ENCODE assay signal across 8 cellular contexts in the genomic region with DNA sequence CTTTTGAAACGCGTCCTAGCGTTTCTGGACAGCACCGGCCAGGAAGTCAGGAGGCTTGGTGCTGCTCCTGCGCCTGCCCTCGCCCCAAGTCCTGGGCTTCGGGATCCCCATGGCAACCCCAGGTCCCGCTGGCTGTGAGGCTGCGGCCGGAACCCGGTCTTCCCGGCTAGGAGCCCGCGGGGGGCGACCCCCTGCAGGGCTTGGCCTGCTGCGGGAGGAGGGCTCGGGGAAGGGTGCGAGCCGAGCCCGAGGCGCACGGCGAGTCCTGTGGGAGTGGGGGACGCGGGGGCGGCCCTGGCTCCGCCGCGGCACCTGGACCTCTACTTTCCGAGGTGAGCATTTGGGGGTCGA. TPM values are rescaled to one million over a fixed set of nuclear protein-coding genes. Genes with fewer than 3 reads are reported as not detected.
A peak's percentile ranks its signal among the peaks of the same experiment; 100 is the strongest.
DNase-seq lines count a peak whose midpoint lies in the region; ATAC-seq and TF ChIP-seq lines count a peak whose summit lies in the region.

No MANE protein-coding gene starts in this region.

- H3K4me3 ChIP-seq in GM06990 (replicated peaks; ENCODE audit: low read depth, low read length) (peak overlapping the region; percentile 65), HUES48 (ENCODE audit: low read depth, low read length) (peak overlapping the region; percentile 95), iPS-15b (ENCODE audit: low read depth, low read length) (peak overlapping the region; percentile 84)

- TF ChIP-seq CTCF in GM06990 (IDR thresholded peaks at IDR 0.05; ENCODE audit: insufficient read depth, low read length, poor library complexity, severe bottlenecking): no peak

- no peaks in the 10 kb centered on the region for H3K9me3 ChIP-seq in HUES48 (ENCODE audit: control insufficient read depth, insufficient read depth, low read length)
- H3K9me3 ChIP-seq in iPS-15b (ENCODE audit: control insufficient read depth, insufficient read depth, low read length): no peaks in the 10 kb centered on the region

- ATAC-seq in GM21447 (IDR thresholded peaks at IDR 0.05; ENCODE audit: unreplicated experiment): peak; percentile 14
- peak; percentile 0 for ATAC-seq in activated naive CD8-positive, alpha-beta T cell treated with anti-CD3 and anti-CD28 coated beads, Interleukin-2, amount 50 U/mL, for 24 hours
- ATAC-seq in stimulated activated effector memory CD8-positive, alpha-beta T cell treated with anti-CD3 and anti-CD28 coated beads, Interleukin-12 subunit alpha, Interleukin-12 subunit beta, amount 100 ng/mL, for 72 hours: peak; percentile 2

- H3K36me3 Mint-ChIP-seq in activated naive CD8-positive, alpha-beta T cell treated with anti-CD3 and anti-CD28 coated beads, Interleukin-2, amount 50 U/mL, for 24 hours (ENCODE audit: low read depth): peaks cover 26% of the 10 kb centered on the region
- H3K36me3 Mint-ChIP-seq in stimulated activated effector memory CD8-positive, alpha-beta T cell treated with anti-CD3 and anti-CD28 coated beads, Interleukin-12 subunit alpha, Interleukin-12 subunit beta, amount 100 ng/mL, for 72 hours: peaks cover 44% of the 10 kb centered on the region

- H3K9ac ChIP-seq in HUES48 (ENCODE audit: low read depth, low read length) (peak overlapping the region; percentile 82), iPS-15b (ENCODE audit: low read depth, low read length) (peak overlapping the region; percentile 54)

- H3K4me3 Mint-ChIP-seq in activated naive CD8-positive, alpha-beta T cell treated with anti-CD3 and anti-CD28 coated beads, Interleukin-2, amount 50 U/mL, for 24 hours: peak overlapping the region; percentile 80
- peak overlapping the region; percentile 80 for H3K4me3 Mint-ChIP-seq in stimulated activated effector memory CD8-positive, alpha-beta T cell treated with anti-CD3 and anti-CD28 coated beads, Interleukin-12 subunit alpha, Interleukin-12 subunit beta, amount 100 ng/mL, for 72 hours

- peak overlapping the region; percentile 94 for H3K27ac ChIP-seq in HUES48 (ENCODE audit: low read depth, low read length)

- H3K27ac Mint-ChIP-seq in activated naive CD8-positive, alpha-beta T cell treated with anti-CD3 and anti-CD28 coated beads, Interleukin-2, amount 50 U/mL, for 24 hours: no peak overlapping the region
- peak overlapping the region; percentile 96 for H3K27ac Mint-ChIP-seq in stimulated activated effector memory CD8-positive, alpha-beta T cell treated with anti-CD3 and anti-CD28 coated beads, Interleukin-12 subunit alpha, Interleukin-12 subunit beta, amount 100 ng/mL, for 72 hours

- H3K36me3 ChIP-seq in GM06990 (ENCODE audit: control insufficient read depth, insufficient read depth, low read length): peaks cover 12% of the 10 kb centered on the region
- H3K36me3 ChIP-seq in HUES48 (ENCODE audit: control insufficient read depth, insufficient read depth, low read length): peaks cover 37% of the 10 kb centered on the region
- peaks cover 17% of the 10 kb centered on the region for H3K36me3 ChIP-seq in iPS-15b (ENCODE audit: control insufficient read depth, insufficient read depth, low read length)

- H3K4me1 ChIP-seq in HUES48 (ENCODE audit: control insufficient read depth, insufficient read depth, low read length): no peaks in the 10 kb centered on the region
- peaks cover 3% of the 10 kb centered on the region for H3K4me1 ChIP-seq in iPS-15b (ENCODE audit: control insufficient read depth, insufficient read depth, low read length)

- no peak for DNase-seq in GM06990 (ENCODE audit: extremely low read depth, insufficient read length)
- no peak for DNase-seq in activated naive CD8-positive, alpha-beta T cell treated with anti-CD3 and anti-CD28 coated beads, Interleukin-2, amount 50 U/mL, for 24 hours
- DNase-seq in stimulated activated effector memory CD8-positive, alpha-beta T cell treated with anti-CD3 and anti-CD28 coated beads, Interleukin-12 subunit alpha, Interleukin-12 subunit beta, amount 100 ng/mL, for 72 hours (ENCODE audit: low spot score in 2 of 2): peak in 1 of 2 donors; percentile 63
- no peak for DNase-seq in A172 (ENCODE audit: low spot score)
- DNase-seq in SW480 (ENCODE audit: low spot score): no peak

- H3K4me1 Mint-ChIP-seq in activated naive CD8-positive, alpha-beta T cell treated with anti-CD3 and anti-CD28 coated beads, Interleukin-2, amount 50 U/mL, for 24 hours: peaks cover 35% of the 10 kb centered on the region
- H3K4me1 Mint-ChIP-seq in stimulated activated effector memory CD8-positive, alpha-beta T cell treated with anti-CD3 and anti-CD28 coated beads, Interleukin-12 subunit alpha, Interleukin-12 subunit beta, amount 100 ng/mL, for 72 hours: peaks cover 38% of the 10 kb centered on the region

- no peaks in the 10 kb centered on the region for H3K9me3 Mint-ChIP-seq in activated naive CD8-positive, alpha-beta T cell treated with anti-CD3 and anti-CD28 coated beads, Interleukin-2, amount 50 U/mL, for 24 hours
- no peaks in the 10 kb centered on the region for H3K9me3 Mint-ChIP-seq in stimulated activated effector memory CD8-positive, alpha-beta T cell treated with anti-CD3 and anti-CD28 coated beads, Interleukin-12 subunit alpha, Interleukin-12 subunit beta, amount 100 ng/mL, for 72 hours

- no peaks in the 10 kb centered on the region for H3K27me3 Mint-ChIP-seq in activated naive CD8-positive, alpha-beta T cell treated with anti-CD3 and anti-CD28 coated beads, Interleukin-2, amount 50 U/mL, for 24 hours

- H3K27me3 ChIP-seq in GM06990 (replicated peaks; ENCODE audit: control insufficient read depth, insufficient read depth, low read length) (no peaks in the 10 kb centered on the region), HUES48 (ENCODE audit: control insufficient read depth, insufficient read depth, low read length) (no peaks in the 10 kb centered on the region), iPS-15b (ENCODE audit: control insufficient read depth, insufficient read depth, low read length) (no peaks in the 10 kb centered on the region)

RNA-seq across cellular contexts. Expression of gene MORN1, which starts 0.3 kb away (rescaled TPM):
- 5.1 and 7.0 TPM in 2 replicates for total RNA-seq in A172 (2014; rRNA removed; shearing (Covaris generic))

RNA-seq across cellular contexts. Expression of gene RER1, which starts 0.6 kb away (rescaled TPM):
- 57.3 and 62.5 TPM in 2 replicates for total RNA-seq in A172 (2014; rRNA removed; shearing (Covaris generic))

RNA-seq across cellular contexts. Expression of gene PEX10, which starts 21.4 kb away (rescaled TPM):
- 17.0 and 24.0 TPM in 2 replicates for total RNA-seq in A172 (2014; rRNA removed; shearing (Covaris generic))
